ENCODE assay signal across 14 cellular contexts in the genomic region with DNA sequence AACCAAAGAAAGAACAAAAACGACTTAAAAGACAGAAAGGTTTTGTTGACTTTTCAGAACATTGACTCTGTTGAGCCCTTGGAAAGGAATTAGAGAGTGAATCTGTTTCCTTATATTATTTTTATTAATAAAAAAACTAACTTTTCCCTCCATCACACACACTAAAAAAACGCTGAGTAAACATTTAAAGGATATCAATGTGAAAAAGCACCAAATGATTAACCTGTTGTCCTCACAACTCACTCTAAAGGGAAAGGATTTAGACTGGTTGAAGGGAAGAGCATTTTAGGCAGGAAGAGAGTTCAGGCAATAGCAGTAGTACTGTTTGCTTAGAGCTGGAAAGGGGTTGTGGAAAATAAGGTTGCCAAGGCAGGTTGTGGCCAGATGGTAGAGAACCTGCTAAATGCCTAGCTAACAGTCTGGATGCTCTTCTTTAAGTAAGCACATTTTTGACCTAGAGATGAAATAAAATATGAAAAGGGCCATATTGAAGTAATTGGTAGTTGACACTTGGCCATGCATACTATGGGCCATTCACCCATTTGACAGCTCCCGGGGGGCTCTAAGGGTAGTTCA.
"Had no signal": no experiment of that assay in that cellular context is flagged by ENCODE, and none has a peak within 500 bp of the region (broad histone marks: within the 10 kb centered on the region; RNA-seq: fewer than 3 reads in every experiment).

No MANE protein-coding gene starts in this region.

- H3K9me3 Mint-ChIP-seq: activated T-helper 17 cell treated with anti-CD3 and anti-CD28 coated beads, Interleukin-2, amount 50 U/mL, for 72 hours; natural killer cell treated with Interleukin-12 subunit alpha and Interleukin-12 subunit beta and Interleukin-15 and Interleukin-18, amount 100 ng/mL, for 72 hours had no signal

- H3K27me3 ChIP-seq: ascending aorta, esophagus muscularis mucosa, right atrium auricular region, stomach, testis, upper lobe of right lung had no signal

- H3K36me3 Mint-ChIP-seq: natural killer cell treated with Interleukin-12 subunit alpha and Interleukin-12 subunit beta and Interleukin-15 and Interleukin-18, amount 100 ng/mL, for 72 hours had no signal

- H3K27ac Mint-ChIP-seq: activated T-helper 17 cell treated with anti-CD3 and anti-CD28 coated beads, Interleukin-2, amount 50 U/mL, for 72 hours; natural killer cell treated with Interleukin-12 subunit alpha and Interleukin-12 subunit beta and Interleukin-15 and Interleukin-18, amount 100 ng/mL, for 72 hours; progenitor cell of endocrine pancreas had no signal

- H3K9me3 ChIP-seq: ascending aorta, esophagus muscularis mucosa, right atrium auricular region, stomach, testis, upper lobe of right lung had no signal

- H3K27ac ChIP-seq: ascending aorta, esophagus muscularis mucosa, right atrium auricular region, stomach, testis, upper lobe of right lung had no signal

- ATAC-seq: natural killer cell treated with Interleukin-12 subunit alpha and Interleukin-12 subunit beta and Interleukin-15 and Interleukin-18, amount 100 ng/mL, for 72 hours; upper lobe of right lung had no signal

- H3K36me3 ChIP-seq: ascending aorta, esophagus muscularis mucosa, right atrium auricular region, stomach, upper lobe of right lung had no signal

- H3K27me3 Mint-ChIP-seq: activated T-helper 17 cell treated with anti-CD3 and anti-CD28 coated beads, Interleukin-2, amount 50 U/mL, for 72 hours; progenitor cell of endocrine pancreas had no signal

- H3K4me1 ChIP-seq: ascending aorta, esophagus muscularis mucosa, right atrium auricular region, stomach, testis, upper lobe of right lung had no signal

- H3K4me3 ChIP-seq: ascending aorta, esophagus muscularis mucosa, right atrium auricular region, stomach, testis, upper lobe of right lung had no signal

- H3K4me3 Mint-ChIP-seq: activated T-helper 17 cell treated with anti-CD3 and anti-CD28 coated beads, Interleukin-2, amount 50 U/mL, for 72 hours; natural killer cell treated with Interleukin-12 subunit alpha and Interleukin-12 subunit beta and Interleukin-15 and Interleukin-18, amount 100 ng/mL, for 72 hours had no signal

- H3K4me1 Mint-ChIP-seq: activated T-helper 17 cell treated with anti-CD3 and anti-CD28 coated beads, Interleukin-2, amount 50 U/mL, for 72 hours had no signal

- DNase-seq: activated CD4-positive, alpha-beta T cell treated with anti-CD3 and anti-CD28 coated beads, Interleukin-2, amount 50 U/mL, for 4 hours; activated CD4-positive, CD25-positive, alpha-beta regulatory T cell treated with anti-CD3 and anti-CD28 coated beads, Interleukin-2, amount 50 U/mL, for 72 hours; activated naive CD4-positive, alpha-beta T cell treated with Interleukin-2 at 50 U/mL for 16 hours; mesendoderm; stomach; T-helper 1 cell; testis; upper lobe of right lung had no signal
